In genomic region chr20:5481872-5482271, GRCh38 we compare ENCODE assay signal across 18 cellular contexts.
A peak's percentile ranks its signal among the peaks of the same experiment; 100 is the strongest.
DNase-seq lines count a peak whose midpoint lies in the region; ATAC-seq, FAIRE-seq and TF ChIP-seq lines count a peak whose summit lies in the region.
"Had no signal": no experiment of that assay in that cellular context is flagged by ENCODE, and none has a peak within 500 bp of the region (broad histone marks: within the 10 kb centered on the region; RNA-seq: fewer than 3 reads in every experiment).

No MANE protein-coding gene starts in this region.

- H3K9ac ChIP-seq in HepG2 (ENCODE audit: insufficient read depth, low read depth, low read length) (no peak overlapping the region), neuronal stem cell (ENCODE audit: low read depth, low read length, poor library complexity) (no peak overlapping the region)

- intact Hi-C loops in HepG2 (cut with micrococcal nuclease; ENCODE audit: unreplicated experiment): no loop called here
- intact Hi-C loops in right lobe of liver (cut with DNase I): no loop called here

- no peak overlapping the region for H2BK12ac ChIP-seq in neuronal stem cell (ENCODE audit: low read length)

- H3K4ac ChIP-seq in neuronal stem cell (ENCODE audit: low read length): no peak overlapping the region

- POLR2A ChIA-PET in HepG2 (lab: Yijun Ruan, JAX): no interaction called here

- no peak overlapping the region for H3K18ac ChIP-seq in neuronal stem cell (ENCODE audit: low read length)

- no peaks in the 10 kb centered on the region for H3K36me3 ChIP-seq in HepG2 (replicated peaks in 1 of 2; ENCODE audit: control insufficient read depth in 1 of 2, insufficient read depth in 2 of 2, low read length in 2 of 2)
- H3K36me3 ChIP-seq in right lobe of liver: no peaks in the 10 kb centered on the region
- H3K36me3 ChIP-seq in small intestine (ENCODE audit: control insufficient read depth in 2 of 2, insufficient read depth in 2 of 2, low read length in 2 of 2): no peaks in the 10 kb centered on the region
- H3K36me3 ChIP-seq in neuronal stem cell (replicated peaks in 1 of 2; ENCODE audit: control insufficient read depth in 2 of 2, insufficient read depth in 2 of 2, low read length in 2 of 2): no peaks in the 10 kb centered on the region
- H3K36me3 ChIP-seq: BE2C had no signal

- FAIRE-seq in HepG2 (lab: Jason Lieb, UNC) (no peak), small intestine (lab: Jason Lieb, UNC) (no peak)
- FAIRE-seq: D721Med, G401.6, GM12891 had no signal

- ATAC-seq in HepG2: no peak
- no peak for ATAC-seq in right lobe of liver
- no peak for ATAC-seq in HG03439 (IDR thresholded peaks at IDR 0.05; ENCODE audit: unreplicated experiment)
- ATAC-seq: A549 had no signal

- H3K9me3 ChIP-seq in HepG2 (ENCODE audit: low read length) (no peaks in the 10 kb centered on the region), right lobe of liver (no peaks in the 10 kb centered on the region), small intestine (ENCODE audit: control insufficient read depth, low read depth) (no peaks in the 10 kb centered on the region), neuronal stem cell (replicated peaks in 1 of 2; ENCODE audit: control insufficient read depth in 2 of 2, insufficient read depth in 1 of 2, low read depth in 1 of 2, low read length in 2 of 2) (no peaks in the 10 kb centered on the region)
- H3K9me3 ChIP-seq: A549, BE2C had no signal

- H3K27me3 ChIP-seq in HepG2 (ENCODE audit: control insufficient read depth in 1 of 2, insufficient read depth in 2 of 2, low read length in 2 of 2): peaks cover 18 to 64% of the 10 kb centered on the region in 2 experiments
- H3K27me3 ChIP-seq in right lobe of liver: no peaks in the 10 kb centered on the region
- peaks cover 0 to 2% of the 10 kb centered on the region in 2 donors for H3K27me3 ChIP-seq in small intestine (ENCODE audit: control insufficient read depth in 2 of 2, insufficient read depth in 2 of 2, low read length in 2 of 2)
- peaks cover 0 to 48% (median 0%) of the 10 kb centered on the region in 3 experiments for H3K27me3 ChIP-seq in neuronal stem cell (ENCODE audit: control insufficient read depth in 3 of 3, insufficient read depth in 3 of 3, low read depth in 1 of 3, low read length in 3 of 3)

- DNase-seq in HepG2 (ENCODE audit: low spot score) (no peak), right lobe of liver (no peak), NCI-H510A treated with DMSO at 0.1 percent for 48 hours (lab: John Stamatoyannopoulos, UW) (peak; percentile 71), islet precursor cell (peak; percentile 36), small intestine (peak; percentile 66), T-helper 1 cell (no peak), neuronal stem cell (ENCODE audit: low spot score) (no peak)
- DNase-seq: BE2C; CD4-positive, alpha-beta memory T cell; EL; GOT3; H9 had no signal

- H3K23ac ChIP-seq in neuronal stem cell (ENCODE audit: low read depth, low read length, poor library complexity): no peak overlapping the region

- no peaks in the 10 kb centered on the region for H3K79me2 ChIP-seq in HepG2 (ENCODE audit: insufficient read depth, low read length)

- no peaks in the 10 kb centered on the region for H3K79me1 ChIP-seq in neuronal stem cell (ENCODE audit: low read depth, low read length)

- TF ChIP-seq CTCF in HepG2 (CRISPR knock-in tag; IDR thresholded peaks at IDR 0.05) (no peak), right lobe of liver (IDR thresholded peaks at IDR 0.05) (no peak)

- H3K27ac ChIP-seq in HepG2 (ENCODE audit: extremely low read length, insufficient read depth, low read length) (no peak overlapping the region), right lobe of liver (no peak overlapping the region), small intestine (ENCODE audit: low read depth in 1 of 2, low read length in 1 of 2) (no peak overlapping the region), neuronal stem cell (replicated peaks; ENCODE audit: low read length) (no peak overlapping the region)
- H3K27ac ChIP-seq: A549, C4-2B had no signal

- no peak overlapping the region for H2AK5ac ChIP-seq in neuronal stem cell (ENCODE audit: low read depth, low read length)

- no peak overlapping the region for H4K8ac ChIP-seq in neuronal stem cell (ENCODE audit: low read depth, low read length)

- TF ChIP-seq EP300 in HepG2 (IDR thresholded peaks at IDR 0.05; ENCODE audit: low read depth in 2 of 2, low read length in 2 of 2) (no peak), HepG2 (CRISPR knock-in tag; IDR thresholded peaks at IDR 0.05; ENCODE audit: borderline replicate concordance) (no peak)

- no peak for TF ChIP-seq POLR2A in HepG2 (IDR thresholded peaks at IDR 0.05; ENCODE audit: insufficient read depth in 1 of 2, low read depth in 2 of 2, low read length in 2 of 2)
- TF ChIP-seq POLR2A in right lobe of liver (IDR thresholded peaks at IDR 0.05): no peak

- H4K20me1 ChIP-seq in HepG2 (ENCODE audit: insufficient read depth, low read length): no peaks in the 10 kb centered on the region

- in situ Hi-C loops in HepG2 (cut with HindIII; ENCODE audit: extremely low pct_ligation_motif_present, low pct_unique_long_range_greater_than_20kb): no loop called here

- no peak overlapping the region for H3K4me3 ChIP-seq in HepG2 (replicated peaks in 1 of 3; ENCODE audit: insufficient read depth in 1 of 3, low read depth in 2 of 3, low read length in 3 of 3)
- H3K4me3 ChIP-seq in right lobe of liver: no peak overlapping the region
- H3K4me3 ChIP-seq in small intestine (ENCODE audit: low read depth in 1 of 2, low read length in 2 of 2): no peak overlapping the region
- no peak overlapping the region for H3K4me3 ChIP-seq in neuronal stem cell (ENCODE audit: low read length in 2 of 2)
- H3K4me3 ChIP-seq: A549 had no signal

- no peak for TF ChIP-seq RAD21 in HepG2 (CRISPR knock-in tag; IDR thresholded peaks at IDR 0.05)

- H3K4me2 ChIP-seq in HepG2 (ENCODE audit: low read depth, low read length) (no peak overlapping the region), neuronal stem cell (ENCODE audit: insufficient read depth, low read length, poor library complexity, severe bottlenecking) (no peak overlapping the region)
- H3K4me2 ChIP-seq: A549 had no signal

- H2BK15ac ChIP-seq in neuronal stem cell (ENCODE audit: low read length): no peak overlapping the region

- 18% methylated on average over 4 of the region's 4 CpGs for WGBS in HepG2 (ENCODE audit: low lambda C conversion rate)
- WGBS in right lobe of liver (ENCODE audit: insufficient coverage, low coverage, low lambda C conversion rate, missing lambda C conversion rate): 58% methylated on average over 3 of the region's 4 CpGs
- WGBS in small intestine, 3 donors: 18 to 73% (median 43%) methylated on average over 4 of the region's 4 CpGs
- WGBS in neuronal stem cell (ENCODE audit: extremely low coverage in 2 of 2, insufficient read length in 2 of 2, insufficient replicate concordance in 1 of 2), 2 donors: no CpG with 5 or more reads among the region's 4 CpGs

- H4K91ac ChIP-seq in neuronal stem cell (ENCODE audit: low read depth, low read length, poor library complexity): no peak overlapping the region

- no peak overlapping the region for H3K14ac ChIP-seq in neuronal stem cell (ENCODE audit: low read length)

- CTCF ChIA-PET in HepG2 (lab: Yijun Ruan, JAX; ENCODE audit: low intra/inter-chr PET ratio, low total read pairs): no interaction called here

- H2AFZ ChIP-seq in HepG2 (ENCODE audit: low read length): no peak overlapping the region
- H2AFZ ChIP-seq in neuronal stem cell (ENCODE audit: low read length): no peak overlapping the region

- no TSS peak for BruUV-seq in HepG2 (replicated peaks; lab: Mats Ljungman, UMichigan)

- H2BK5ac ChIP-seq in neuronal stem cell (ENCODE audit: low read length): no peak overlapping the region

- H3K4me1 ChIP-seq in HepG2 (ENCODE audit: insufficient read depth, low read length): no peaks in the 10 kb centered on the region
- no peaks in the 10 kb centered on the region for H3K4me1 ChIP-seq in right lobe of liver
- no peaks in the 10 kb centered on the region for H3K4me1 ChIP-seq in small intestine (ENCODE audit: control insufficient read depth in 2 of 2, insufficient read depth in 1 of 2, low read depth in 1 of 2, low read length in 1 of 2)
- H3K4me1 ChIP-seq in neuronal stem cell (ENCODE audit: control insufficient read depth in 2 of 2, insufficient read depth in 1 of 2, low read depth in 1 of 2, low read length in 2 of 2): no peaks in the 10 kb centered on the region
- H3K4me1 ChIP-seq: A549, BE2C had no signal

- no peak overlapping the region for H2BK120ac ChIP-seq in neuronal stem cell (ENCODE audit: low read depth, low read length)

TF ChIP-seq in HepG2, 621 proteins besides CTCF, POLR2A, EP300 and RAD21 (continues in another document):
- no peak for TF ChIP-seq HOXD1 (CRISPR knock-in tag; IDR thresholded peaks at IDR 0.05)
- no peak for TF ChIP-seq YEATS4 (CRISPR knock-in tag; IDR thresholded peaks at IDR 0.05; ENCODE audit: borderline replicate concordance)
- no peak for TF ChIP-seq ZNF18 (CRISPR knock-in tag; IDR thresholded peaks at IDR 0.05; ENCODE audit: insufficient replicate concordance)
- no peak for TF ChIP-seq KMT2B (CRISPR knock-in tag; IDR thresholded peaks at IDR 0.05)

Comparison
In these comparisons a context has a peak if more than half of its experiments do, and no peak if none do; other contexts are left out.
1. DNase-seq: peak in NCI-H510A treated with DMSO at 0.1 percent for 48 hours (single experiment), islet precursor cell (single experiment) and small intestine (single experiment); none in HepG2 (single experiment), right lobe of liver (0 of 3), T-helper 1 cell (0 of 5) and neuronal stem cell (single experiment).